In genomic region chr13:107458269-107458668, GRCh38 we compare ENCODE assay signal across 15 cellular contexts.
DNase-seq lines count a peak whose midpoint lies in the region; ATAC-seq, FAIRE-seq and TF ChIP-seq lines count a peak whose summit lies in the region.
"Had no signal": no experiment of that assay in that cellular context is flagged by ENCODE, and none has a peak within 500 bp of the region (broad histone marks: within the 10 kb centered on the region; RNA-seq: fewer than 3 reads in every experiment).

No MANE protein-coding gene starts in this region.

- no peak overlapping the region for H3K4me3 Mint-ChIP-seq in WTC11
- H3K4me3 Mint-ChIP-seq in osteocyte (ENCODE audit: unreplicated experiment), result no peak overlapping the region
- H3K4me3 Mint-ChIP-seq: CD8-positive, alpha-beta memory T cell had no signal

- FAIRE-seq in HTR-8/SVneo (lab: Jason Lieb, UNC), result no peak
- FAIRE-seq: A549 had no signal

- H3K4me1 Mint-ChIP-seq in WTC11, result peaks cover 13% of the 10 kb centered on the region
- peaks cover 55% of the 10 kb centered on the region for H3K4me1 Mint-ChIP-seq in osteocyte (ENCODE audit: unreplicated experiment)
- H3K4me1 Mint-ChIP-seq: CD8-positive, alpha-beta memory T cell had no signal

- H3K9me3 Mint-ChIP-seq in WTC11 (peaks cover 25% of the 10 kb centered on the region), osteocyte (ENCODE audit: unreplicated experiment) (peaks cover 6% of the 10 kb centered on the region)

- H3K27ac Mint-ChIP-seq in WTC11 (peak overlapping the region; percentile 47), osteocyte (ENCODE audit: unreplicated experiment) (peak overlapping the region; percentile 56)

- H3K36me3 Mint-ChIP-seq in WTC11 (peaks cover 13% of the 10 kb centered on the region), osteocyte (ENCODE audit: unreplicated experiment) (peaks cover 4% of the 10 kb centered on the region)
- H3K36me3 Mint-ChIP-seq: CD8-positive, alpha-beta memory T cell had no signal

- CTCF ChIA-PET in WTC11 (lab: Charles Lee), result no interaction called here

- DNase-seq in NCI-H2029 (lab: John Stamatoyannopoulos, UW), result peak; percentile 33
- DNase-seq in NCI-H2029 treated with DMSO at 0.1 percent for 48 hours (lab: John Stamatoyannopoulos, UW), result no peak
- peak; percentile 59 for DNase-seq in NCI-H345 treated with DMSO at 0.1 percent for 48 hours (lab: John Stamatoyannopoulos, UW; ENCODE audit: unreplicated experiment)
- no peak for DNase-seq in WTC11 (ENCODE audit: low spot score)
- DNase-seq in osteocyte (ENCODE audit: extremely low spot score, unreplicated experiment), result no peak
- no peak for DNase-seq in medulla oblongata (ENCODE audit: extremely low spot score)
- DNase-seq in HTR-8/SVneo (ENCODE audit: insufficient read length, low spot score), result no peak
- no peak for DNase-seq in T-helper 1 cell
- DNase-seq: CD8-positive, alpha-beta memory T cell; MV-4-11; NCI-H146; NCI-H524 treated with DMSO at 0.1 percent for 48 hours; NK-92 treated with Interleukin-12 subunit alpha and Interleukin-12 subunit beta, amount 100 ng/mL, for 24 hours; T-helper 2 cell had no signal

- POLR2A ChIA-PET in WTC11 (lab: Charles Lee), result no interaction called here

- ATAC-seq in WTC11, result no peak
- ATAC-seq: A549 had no signal

- no peak for TF ChIP-seq CTCF in WTC11 (IDR thresholded peaks at IDR 0.05)
- TF ChIP-seq CTCF in osteocyte (IDR thresholded peaks at IDR 0.05), result no peak

- H3K27me3 Mint-ChIP-seq in WTC11 (ENCODE audit: low read depth), result no peaks in the 10 kb centered on the region
- no peaks in the 10 kb centered on the region for H3K27me3 Mint-ChIP-seq in osteocyte (ENCODE audit: unreplicated experiment)
- H3K27me3 Mint-ChIP-seq: CD8-positive, alpha-beta memory T cell had no signal

TF ChIP-seq in WTC11, 78 proteins besides CTCF, POLR2A, EP300 and RAD21:
- TF ChIP-seq, protein P1, sequence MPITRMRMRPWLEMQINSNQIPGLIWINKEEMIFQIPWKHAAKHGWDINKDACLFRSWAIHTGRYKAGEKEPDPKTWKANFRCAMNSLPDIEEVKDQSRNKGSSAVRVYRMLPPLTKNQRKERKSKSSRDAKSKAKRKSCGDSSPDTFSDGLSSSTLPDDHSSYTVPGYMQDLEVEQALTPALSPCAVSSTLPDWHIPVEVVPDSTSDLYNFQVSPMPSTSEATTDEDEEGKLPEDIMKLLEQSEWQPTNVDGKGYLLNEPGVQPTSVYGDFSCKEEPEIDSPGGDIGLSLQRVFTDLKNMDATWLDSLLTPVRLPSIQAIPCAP (CRISPR knock-in tag; IDR thresholded peaks at IDR 0.05), result no peak
- TF ChIP-seq ZNF671 (CRISPR knock-in tag; IDR thresholded peaks at IDR 0.05) (no peak), NR3C1 (CRISPR knock-in tag; conservative IDR thresholded peaks at IDR 0.05; ENCODE audit: low read depth) (no peak), ZNF317 (CRISPR knock-in tag; IDR thresholded peaks at IDR 0.05; ENCODE audit: borderline replicate concordance, low read depth) (no peak), SMAD3 (CRISPR knock-in tag; IDR thresholded peaks at IDR 0.05; ENCODE audit: borderline replicate concordance) (no peak), JAZF1 (CRISPR knock-in tag; IDR thresholded peaks at IDR 0.05) (no peak), ZMAT4 (CRISPR knock-in tag; IDR thresholded peaks at IDR 0.05) (no peak), RORB (CRISPR knock-in tag; IDR thresholded peaks at IDR 0.05) (no peak), SMAD4 (CRISPR knock-in tag; IDR thresholded peaks at IDR 0.05) (no peak), ZNF121 (CRISPR knock-in tag; IDR thresholded peaks at IDR 0.05) (no peak), NR1H2 (CRISPR knock-in tag; IDR thresholded peaks at IDR 0.05) (no peak), GRHL2 (CRISPR knock-in tag; IDR thresholded peaks at IDR 0.05; ENCODE audit: insufficient replicate concordance, severe bottlenecking) (no peak), MYBL2 (CRISPR knock-in tag; IDR thresholded peaks at IDR 0.05) (no peak), ZBTB21 (CRISPR knock-in tag; IDR thresholded peaks at IDR 0.05; ENCODE audit: borderline replicate concordance) (no peak)
- TF ChIP-seq, protein P2, sequence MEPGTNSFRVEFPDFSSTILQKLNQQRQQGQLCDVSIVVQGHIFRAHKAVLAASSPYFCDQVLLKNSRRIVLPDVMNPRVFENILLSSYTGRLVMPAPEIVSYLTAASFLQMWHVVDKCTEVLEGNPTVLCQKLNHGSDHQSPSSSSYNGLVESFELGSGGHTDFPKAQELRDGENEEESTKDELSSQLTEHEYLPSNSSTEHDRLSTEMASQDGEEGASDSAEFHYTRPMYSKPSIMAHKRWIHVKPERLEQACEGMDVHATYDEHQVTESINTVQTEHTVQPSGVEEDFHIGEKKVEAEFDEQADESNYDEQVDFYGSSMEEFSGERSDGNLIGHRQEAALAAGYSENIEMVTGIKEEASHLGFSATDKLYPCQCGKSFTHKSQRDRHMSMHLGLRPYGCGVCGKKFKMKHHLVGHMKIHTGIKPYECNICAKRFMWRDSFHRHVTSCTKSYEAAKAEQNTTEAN (CRISPR knock-in tag; IDR thresholded peaks at IDR 0.05), result no peak
- TF ChIP-seq, protein P3, sequence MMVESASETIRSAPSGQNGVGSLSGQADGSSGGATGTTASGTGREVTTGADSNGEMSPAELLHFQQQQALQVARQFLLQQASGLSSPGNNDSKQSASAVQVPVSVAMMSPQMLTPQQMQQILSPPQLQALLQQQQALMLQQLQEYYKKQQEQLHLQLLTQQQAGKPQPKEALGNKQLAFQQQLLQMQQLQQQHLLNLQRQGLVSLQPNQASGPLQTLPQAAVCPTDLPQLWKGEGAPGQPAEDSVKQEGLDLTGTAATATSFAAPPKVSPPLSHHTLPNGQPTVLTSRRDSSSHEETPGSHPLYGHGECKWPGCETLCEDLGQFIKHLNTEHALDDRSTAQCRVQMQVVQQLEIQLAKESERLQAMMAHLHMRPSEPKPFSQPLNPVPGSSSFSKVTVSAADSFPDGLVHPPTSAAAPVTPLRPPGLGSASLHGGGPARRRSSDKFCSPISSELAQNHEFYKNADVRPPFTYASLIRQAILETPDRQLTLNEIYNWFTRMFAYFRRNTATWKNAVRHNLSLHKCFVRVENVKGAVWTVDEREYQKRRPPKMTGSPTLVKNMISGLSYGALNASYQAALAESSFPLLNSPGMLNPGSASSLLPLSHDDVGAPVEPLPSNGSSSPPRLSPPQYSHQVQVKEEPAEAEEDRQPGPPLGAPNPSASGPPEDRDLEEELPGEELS (CRISPR knock-in tag; IDR thresholded peaks at IDR 0.05), result no peak

Comparison
In these comparisons a context has a peak if more than half of its experiments do, and no peak if none do; other contexts are left out.
1. DNase-seq: peak in NCI-H2029 (single experiment) and NCI-H345 treated with DMSO at 0.1 percent for 48 hours (single experiment); none in NCI-H2029 treated with DMSO at 0.1 percent for 48 hours (single experiment), WTC11 (single experiment), osteocyte (single experiment), medulla oblongata (single experiment), HTR-8/SVneo (single experiment) and T-helper 1 cell (0 of 5).